ENCODE assay signal across 25 cellular contexts in genomic region chr3:84194032-84194431, GRCh38.
"Had no signal": no experiment of that assay in that cellular context is flagged by ENCODE, and none has a peak within 500 bp of the region (broad histone marks: within the 10 kb centered on the region; RNA-seq: fewer than 3 reads in every experiment).

No MANE protein-coding gene starts in this region.

- H3K27me3 ChIP-seq: adrenal gland, heart left ventricle, left lung, testis, transverse colon had no signal

- ATAC-seq: activated CD8-positive, alpha-beta T cell treated with anti-CD3 and anti-CD28 coated beads, Interleukin-2, amount 10 ng/mL, durations not matched to agents 7 days and 5 days; effector memory CD8-positive, alpha-beta T cell; esophagus mucosa; heart left ventricle; left lung; mucosa of descending colon; natural killer cell treated with Interleukin-12 subunit alpha and Interleukin-12 subunit beta and Interleukin-15 and Interleukin-18, amount 100 ng/mL, for 72 hours; right cardiac atrium; stimulated activated naive CD8-positive, alpha-beta T cell treated with anti-CD3 and anti-CD28 coated beads, Interleukin-15, Interleukin-2, amounts not matched to agents 100 U/mL and 50 U/mL, for 24 hours; T-helper 17 cell had no signal

- DNase-seq: activated CD4-positive, alpha-beta T cell treated with anti-CD3 and anti-CD28 coated beads for 1 hour; activated CD4-positive, alpha-beta T cell treated with anti-CD3 and anti-CD28 coated beads, Interleukin-2, amount 50 U/mL, for 1 hour; activated CD8-positive, alpha-beta T cell treated with anti-CD3 and anti-CD28 coated beads, Interleukin-2, amount 10 ng/mL, durations not matched to agents 7 days and 5 days; activated effector memory CD4-positive, alpha-beta T cell treated with anti-CD3 and anti-CD28 coated beads, Interleukin-2, amount 50 U/mL, for 16 hours; activated naive CD4-positive, alpha-beta T cell treated with anti-CD3 and anti-CD28 coated beads for 36 hours; activated naive CD8-positive, alpha-beta T cell treated with anti-CD3 and anti-CD28 coated beads for 36 hours; adrenal gland; aorta; caudate nucleus; cortex of kidney; effector memory CD8-positive, alpha-beta T cell; foreskin fibroblast; heart left ventricle; left lung; mucosa of descending colon; posterior cingulate gyrus; right cardiac atrium; stimulated activated naive CD8-positive, alpha-beta T cell treated with anti-CD3 and anti-CD28 coated beads, Interleukin-15, Interleukin-2, amounts not matched to agents 100 U/mL and 50 U/mL, for 24 hours; T-helper 17 cell; T1000; testis; transverse colon had no signal

- H3K36me3 ChIP-seq: adrenal gland, heart left ventricle, left lung, transverse colon had no signal

- H3K9me3 ChIP-seq: testis had no signal

- H3K27ac ChIP-seq: adrenal gland, heart left ventricle, left lung, testis, transverse colon had no signal

- H3K4me3 ChIP-seq: adrenal gland, heart left ventricle, left lung, lung, mucosa of descending colon, testis, transverse colon had no signal

- H3K4me1 ChIP-seq: adrenal gland, heart left ventricle, left lung, testis, transverse colon had no signal
